11 cellular contexts compared by ENCODE assay signal in the genomic region with DNA sequence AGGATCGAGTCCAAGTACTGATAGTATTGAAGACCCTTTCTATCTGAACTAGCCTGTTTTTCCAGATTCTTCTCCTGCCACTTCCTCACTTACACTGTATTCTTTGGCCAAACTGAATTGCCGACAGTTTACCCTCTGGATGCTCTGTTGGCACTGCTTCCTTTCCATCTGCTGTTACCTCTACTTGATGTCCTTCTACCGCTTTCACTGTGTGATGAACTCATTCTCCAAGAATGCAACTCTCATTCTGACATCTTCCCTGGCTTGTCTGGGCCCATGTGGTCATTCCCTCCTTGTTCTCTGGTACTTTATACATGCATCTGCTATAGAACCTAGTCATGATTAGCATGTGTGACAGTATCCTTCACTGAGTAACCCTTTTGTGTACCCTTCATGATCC. TPM values are rescaled to one million over a fixed set of nuclear protein-coding genes. Genes with fewer than 3 reads are reported as not detected.
DNase-seq lines count a peak whose midpoint lies in the region; ATAC-seq, FAIRE-seq and TF ChIP-seq lines count a peak whose summit lies in the region.
"Had no signal": no experiment of that assay in that cellular context is flagged by ENCODE, and none has a peak within 500 bp of the region (broad histone marks: within the 10 kb centered on the region; RNA-seq: fewer than 3 reads in every experiment).

No MANE protein-coding gene starts in this region.

- H3K4me1 Mint-ChIP-seq in activated T-helper 1 cell treated with anti-CD3 and anti-CD28 coated beads, Interleukin-12 subunit alpha, Interleukin-12 subunit beta, Interleukin-2, Interleukin-4 antibody, amounts not matched to agents 30 ng/mL and 10 ng/mL and 1 ng/mL, durations not matched to agents 14 hours and 24 hours and 36 hours (ENCODE audit: low read depth), result peaks cover 37% of the 10 kb centered on the region

- POLR2A ChIA-PET in Panc1 (lab: Charles Lee), result no interaction called here

- TF ChIP-seq CTCF in Panc1 (IDR thresholded peaks at IDR 0.05) (no peak), epithelial cell of proximal tubule (conservative IDR thresholded peaks at IDR 0.05; ENCODE audit: low read depth, low read length) (no peak)

- CTCF ChIA-PET in Panc1 (lab: Charles Lee), result no interaction called here

- H3K36me3 ChIP-seq in Panc1 (ENCODE audit: control insufficient read depth, insufficient read depth, low read length), result peaks cover 26% of the 10 kb centered on the region

- no peak overlapping the region for H3K4me3 ChIP-seq in Panc1 (ENCODE audit: low read depth in 2 of 2, low read length in 2 of 2)
- no peak overlapping the region for H3K4me3 ChIP-seq in epithelial cell of proximal tubule (ENCODE audit: low read depth, low read length)
- H3K4me3 ChIP-seq: lower lobe of right lung had no signal

- no peaks in the 10 kb centered on the region for H3K9me3 Mint-ChIP-seq in activated T-helper 1 cell treated with anti-CD3 and anti-CD28 coated beads, Interleukin-12 subunit alpha, Interleukin-12 subunit beta, Interleukin-2, Interleukin-4 antibody, amounts not matched to agents 30 ng/mL and 10 ng/mL and 1 ng/mL, durations not matched to agents 14 hours and 24 hours and 36 hours

- intact Hi-C loops in Panc1 (cut with micrococcal nuclease; ENCODE audit: unreplicated experiment), result loop anchor here (10.0 kb wide), 1 partner anchor 275 kb away; no protein-coding TSS in a partner anchor
- intact Hi-C loops in activated T-helper 1 cell treated with anti-CD3 and anti-CD28 coated beads, Interleukin-12 subunit alpha, Interleukin-12 subunit beta, Interleukin-2, Interleukin-4 antibody, amounts not matched to agents 30 ng/mL and 10 ng/mL and 1 ng/mL, durations not matched to agents 14 hours and 24 hours and 36 hours (cut with micrococcal nuclease), result no loop called here

- FAIRE-seq in H54 (lab: Jason Lieb, UNC), result peak; percentile 94
- FAIRE-seq: colon had no signal

- no peak for TF ChIP-seq POLR2A in H54 (IDR thresholded peaks at IDR 0.05; ENCODE audit: low read depth, low read length)

- no peaks in the 10 kb centered on the region for H3K9me3 ChIP-seq in Panc1 (ENCODE audit: control insufficient read depth, insufficient read depth, low read depth, low read length)
- H3K9me3 ChIP-seq: lower lobe of right lung had no signal

- H3K4me1 ChIP-seq in Panc1 (ENCODE audit: control insufficient read depth, insufficient read depth, low read length), result peaks cover 12% of the 10 kb centered on the region

- H3K27me3 Mint-ChIP-seq in activated T-helper 1 cell treated with anti-CD3 and anti-CD28 coated beads, Interleukin-12 subunit alpha, Interleukin-12 subunit beta, Interleukin-2, Interleukin-4 antibody, amounts not matched to agents 30 ng/mL and 10 ng/mL and 1 ng/mL, durations not matched to agents 14 hours and 24 hours and 36 hours (ENCODE audit: insufficient read depth), result no peaks in the 10 kb centered on the region

- peaks cover 30% of the 10 kb centered on the region for H3K36me3 Mint-ChIP-seq in activated T-helper 1 cell treated with anti-CD3 and anti-CD28 coated beads, Interleukin-12 subunit alpha, Interleukin-12 subunit beta, Interleukin-2, Interleukin-4 antibody, amounts not matched to agents 30 ng/mL and 10 ng/mL and 1 ng/mL, durations not matched to agents 14 hours and 24 hours and 36 hours (ENCODE audit: low read depth)

- in situ Hi-C loops in Panc1 (cut with HindIII; ENCODE audit: low pct_unique_long_range_greater_than_20kb, low sequenced_read_pairs), result no loop called here

- no TSS peak for BruUV-seq in Panc1 (replicated peaks; lab: Mats Ljungman, UMichigan)

- ATAC-seq in Panc1, result peak; percentile 69
- ATAC-seq in HG02938 (IDR thresholded peaks at IDR 0.05; ENCODE audit: unreplicated experiment), result no peak
- no peak for ATAC-seq in HG03354 (IDR thresholded peaks at IDR 0.05; ENCODE audit: poor library complexity, severe bottlenecking, unreplicated experiment)

- H3K27ac Mint-ChIP-seq in activated T-helper 1 cell treated with anti-CD3 and anti-CD28 coated beads, Interleukin-12 subunit alpha, Interleukin-12 subunit beta, Interleukin-2, Interleukin-4 antibody, amounts not matched to agents 30 ng/mL and 10 ng/mL and 1 ng/mL, durations not matched to agents 14 hours and 24 hours and 36 hours, result no peak overlapping the region

- no peak overlapping the region for H3K4me3 Mint-ChIP-seq in activated T-helper 1 cell treated with anti-CD3 and anti-CD28 coated beads, Interleukin-12 subunit alpha, Interleukin-12 subunit beta, Interleukin-2, Interleukin-4 antibody, amounts not matched to agents 30 ng/mL and 10 ng/mL and 1 ng/mL, durations not matched to agents 14 hours and 24 hours and 36 hours

- H3K27ac ChIP-seq in Panc1 (ENCODE audit: low read length), result no peak overlapping the region
- H3K27ac ChIP-seq: lower lobe of right lung had no signal

- H3K27me3 ChIP-seq in Panc1 (ENCODE audit: control insufficient read depth, insufficient read depth, low read length), result no peaks in the 10 kb centered on the region

- DNase-seq in H54 (ENCODE audit: insufficient read length, low spot score), result peak; percentile 47
- no peak for DNase-seq in Panc1 (ENCODE audit: low read depth, low spot score)
- DNase-seq in epithelial cell of proximal tubule (ENCODE audit: low read depth), result peak; percentile 31
- peak; percentile 20 for DNase-seq in pulmonary artery endothelial cell (ENCODE audit: low read depth, low spot score)
- no peak for DNase-seq in dedifferentiated amniotic fluid mesenchymal stem cell (ENCODE audit: extremely low spot score)
- DNase-seq in activated T-helper 1 cell treated with anti-CD3 and anti-CD28 coated beads, Interleukin-12 subunit alpha, Interleukin-12 subunit beta, Interleukin-2, Interleukin-4 antibody, amounts not matched to agents 30 ng/mL and 10 ng/mL and 1 ng/mL, durations not matched to agents 14 hours and 24 hours and 36 hours (ENCODE audit: low spot score), result no peak
- DNase-seq: activated CD4-positive, CD25-positive, alpha-beta regulatory T cell; lower lobe of right lung had no signal

RNA-seq across cellular contexts. Expression of a gene that starts 16.3 kb away (rescaled TPM):
- total RNA-seq in Panc1 (2021; ENCODE audit: unreplicated experiment) (33.6 TPM), epithelial cell of proximal tubule (13.0 and 19.9 TPM in 2 replicates), pulmonary artery endothelial cell (15.8 and 19.7 TPM in 2 replicates)
- polyA plus RNA-seq in Panc1 (2012; ENCODE audit: insufficient read length), result 21.5 TPM
- total RNA-seq in activated T-helper 1 cell treated with anti-CD3 and anti-CD28 coated beads, Interleukin-12 subunit alpha, Interleukin-12 subunit beta, Interleukin-2, Interleukin-4 antibody, amounts not matched to agents 30 ng/mL and 10 ng/mL and 1 ng/mL, durations not matched to agents 14 hours and 24 hours and 36 hours, result 48.8 and 49.7 TPM in 2 replicates

RNA-seq across cellular contexts. Expression of a gene that starts 16.5 kb away (rescaled TPM):
- total RNA-seq in Panc1 (2021; ENCODE audit: unreplicated experiment) (26.6 TPM), epithelial cell of proximal tubule (14.3 and 29.2 TPM in 2 replicates), pulmonary artery endothelial cell (16.4 and 26.0 TPM in 2 replicates)
- polyA plus RNA-seq in Panc1 (2012; ENCODE audit: insufficient read length), result 12.9 TPM
- total RNA-seq in activated T-helper 1 cell treated with anti-CD3 and anti-CD28 coated beads, Interleukin-12 subunit alpha, Interleukin-12 subunit beta, Interleukin-2, Interleukin-4 antibody, amounts not matched to agents 30 ng/mL and 10 ng/mL and 1 ng/mL, durations not matched to agents 14 hours and 24 hours and 36 hours, result 41.7 and 43.1 TPM in 2 replicates

Comparison
In these comparisons a context has a peak if more than half of its experiments do, and no peak if none do; other contexts are left out.
1. DNase-seq: peak in H54 (single experiment), epithelial cell of proximal tubule (single experiment) and pulmonary artery endothelial cell (single experiment); none in Panc1 (single experiment), dedifferentiated amniotic fluid mesenchymal stem cell (single experiment) and activated T-helper 1 cell treated with anti-CD3 and anti-CD28 coated beads, Interleukin-12 subunit alpha, Interleukin-12 subunit beta, Interleukin-2, Interleukin-4 antibody, amounts not matched to agents 30 ng/mL and 10 ng/mL and 1 ng/mL, durations not matched to agents 14 hours and 24 hours and 36 hours (single experiment).